ENCODE assay signal across 9 cellular contexts in genomic region chr1:53738205-53739108, GRCh38. TPM values are rescaled to one million over a fixed set of nuclear protein-coding genes. Genes with fewer than 3 reads are reported as not detected.
A peak's percentile ranks its signal among the peaks of the same experiment; 100 is the strongest.
DNase-seq lines count a peak whose midpoint lies in the region; ATAC-seq and TF ChIP-seq lines count a peak whose summit lies in the region.
"Had no signal": no experiment of that assay in that cellular context is flagged by ENCODE, and none has a peak within 500 bp of the region (broad histone marks: within the 10 kb centered on the region; RNA-seq: fewer than 3 reads in every experiment).

No MANE protein-coding gene starts in this region.

- H4K20me1 ChIP-seq in HCT116 (ENCODE audit: insufficient read depth): no peaks in the 10 kb centered on the region

- peaks cover 5 to 8% of the 10 kb centered on the region in 2 experiments; a peak in 1 of 4 replicates for H3K9me3 ChIP-seq in HCT116 (ENCODE audit: control insufficient read depth in 1 of 2, insufficient read depth in 1 of 2, low read depth in 1 of 2, low read length in 2 of 2)
- no peaks in the 10 kb centered on the region for H3K9me3 ChIP-seq in skeletal muscle satellite cell (replicated peaks; ENCODE audit: low read length)

- H2AFZ ChIP-seq in HCT116 (ENCODE audit: low read depth, low read length, poor library complexity, severe bottlenecking): no peak overlapping the region

- CTCF ChIA-PET in Calu3 (lab: Charles Lee) (no interaction called here), HCT116 (lab: Charles Lee) (no interaction called here)
- CTCF ChIA-PET in activated CD8-positive, alpha-beta T cell treated with anti-CD3 and anti-CD28 coated beads, Interleukin-2, amount 10 ng/mL, durations not matched to agents 7 days and 5 days (lab: Charles Lee): no interaction called here

- no peak for TF ChIP-seq RAD21 in HCT116 (IDR thresholded peaks at IDR 0.05; ENCODE audit: low read depth)

- H3K27me3 ChIP-seq in HCT116 (ENCODE audit: insufficient read depth, low read length) (no peaks in the 10 kb centered on the region), skeletal muscle satellite cell (ENCODE audit: control insufficient read depth, insufficient read depth, low read length) (no peaks in the 10 kb centered on the region)

- H3K4me2 ChIP-seq in HCT116 (ENCODE audit: low read length) (peak overlapping the region; percentile 89), skeletal muscle satellite cell (ENCODE audit: low read length) (peak overlapping the region; percentile 91)

- RAD21 ChIA-PET in HCT116 (lab: Charles Lee; ENCODE audit: low non-redundant PET in 1 of 2, low total read pairs in 2 of 2, uncharacterized antibody in 2 of 2, unreplicated experiment in 2 of 2): no interaction called here

- peaks cover 75% of the 10 kb centered on the region for H3K27me3 Mint-ChIP-seq in Calu3 (ENCODE audit: unreplicated experiment)
- H3K27me3 Mint-ChIP-seq in activated CD8-positive, alpha-beta T cell treated with anti-CD3 and anti-CD28 coated beads, Interleukin-2, amount 10 ng/mL, durations not matched to agents 7 days and 5 days (ENCODE audit: low read depth): peaks cover 72% of the 10 kb centered on the region

- no TSS peak for BruUV-seq in Calu3 (replicated peaks; lab: Mats Ljungman, UMichigan)
- BruUV-seq in HCT116 (replicated peaks; lab: Mats Ljungman, UMichigan): no TSS peak

- H3K9ac ChIP-seq in HCT116 (ENCODE audit: low read length) (no peak overlapping the region), skeletal muscle satellite cell (ENCODE audit: low read depth, low read length) (peak overlapping the region; percentile 83)

- DNase-seq in Calu3 (no peak), HCT116 (ENCODE audit: low read depth, low spot score) (no peak), left ventricle myocardium superior (no peak), H4 (ENCODE audit: low spot score) (no peak), AML-193 (lab: John Stamatoyannopoulos, UW) (no peak), GM19238 (ENCODE audit: insufficient read length, low spot score) (no peak)
- DNase-seq in activated CD8-positive, alpha-beta T cell treated with anti-CD3 and anti-CD28 coated beads, Interleukin-2, amount 10 ng/mL, durations not matched to agents 7 days and 5 days: no peak

- no peak overlapping the region for H3K27ac Mint-ChIP-seq in Calu3 (ENCODE audit: unreplicated experiment)
- no peak overlapping the region for H3K27ac Mint-ChIP-seq in activated CD8-positive, alpha-beta T cell treated with anti-CD3 and anti-CD28 coated beads, Interleukin-2, amount 10 ng/mL, durations not matched to agents 7 days and 5 days

- intact Hi-C loops in Calu3 (cut with micrococcal nuclease; ENCODE audit: unreplicated experiment) (no loop called here), HCT116 (cut with micrococcal nuclease) (no loop called here), left ventricle myocardium superior (cut with micrococcal nuclease) (no loop called here)

- H3K36me3 Mint-ChIP-seq in Calu3 (ENCODE audit: insufficient read depth, unreplicated experiment): peaks cover 4% of the 10 kb centered on the region
- H3K36me3 Mint-ChIP-seq in activated CD8-positive, alpha-beta T cell treated with anti-CD3 and anti-CD28 coated beads, Interleukin-2, amount 10 ng/mL, durations not matched to agents 7 days and 5 days (ENCODE audit: low read depth): peaks cover 3% of the 10 kb centered on the region

- H3K9me2 ChIP-seq in HCT116 (ENCODE audit: insufficient read depth): no peaks in the 10 kb centered on the region

- no peaks in the 10 kb centered on the region for H3K79me2 ChIP-seq in HCT116 (ENCODE audit: insufficient read depth, low read length)

- H3K4me3 ChIP-seq in HCT116 (replicated peaks in 1 of 2; ENCODE audit: low read depth in 1 of 2, low read length in 2 of 2): peak overlapping the region; percentile 29 to 61
- peak overlapping the region; percentile 84 for H3K4me3 ChIP-seq in skeletal muscle satellite cell (ENCODE audit: low read length)

- H3K36me3 ChIP-seq in HCT116 (ENCODE audit: control insufficient read depth in 1 of 2, insufficient read depth in 2 of 2, low read length in 2 of 2) (no peaks in the 10 kb centered on the region), skeletal muscle satellite cell (ENCODE audit: insufficient read depth, low read length) (peaks cover 10% of the 10 kb centered on the region)

- no peak overlapping the region; the same call in 1 of the 2 replicates for H3K27ac ChIP-seq in HCT116 (ENCODE audit: low read depth, low read length)

- peaks cover 0 to 12% of the 10 kb centered on the region in 2 experiments; a peak in 3 of 4 replicates for H3K4me1 ChIP-seq in HCT116 (ENCODE audit: control insufficient read depth in 1 of 2, insufficient read depth in 2 of 2, low read length in 2 of 2)
- peaks cover 66% of the 10 kb centered on the region for H3K4me1 ChIP-seq in skeletal muscle satellite cell (ENCODE audit: control insufficient read depth, insufficient read depth, low read length)

- no peak for TF ChIP-seq POLR2A in HCT116 (IDR thresholded peaks at IDR 0.05; ENCODE audit: borderline replicate concordance, extremely low read depth, insufficient read depth, insufficient read length)

- TF ChIP-seq CTCF in Calu3 (IDR thresholded peaks at IDR 0.05; ENCODE audit: unreplicated experiment) (no peak), HCT116 (IDR thresholded peaks at IDR 0.05 in 2 of 3, conservative IDR thresholded peaks at IDR 0.05 in 1 of 3; ENCODE audit: borderline replicate concordance in 1 of 3, insufficient read depth in 1 of 3, low read depth in 2 of 3, low read length in 2 of 3) (no peak)

- H3K4me3 Mint-ChIP-seq in Calu3 (ENCODE audit: low read depth, unreplicated experiment): peak overlapping the region; percentile 60
- H3K4me3 Mint-ChIP-seq in activated CD8-positive, alpha-beta T cell treated with anti-CD3 and anti-CD28 coated beads, Interleukin-2, amount 10 ng/mL, durations not matched to agents 7 days and 5 days: peak overlapping the region; percentile 32

- H3K9me3 Mint-ChIP-seq in Calu3 (ENCODE audit: low read depth, unreplicated experiment): peaks cover 11% of the 10 kb centered on the region
- peaks cover 6% of the 10 kb centered on the region for H3K9me3 Mint-ChIP-seq in activated CD8-positive, alpha-beta T cell treated with anti-CD3 and anti-CD28 coated beads, Interleukin-2, amount 10 ng/mL, durations not matched to agents 7 days and 5 days (ENCODE audit: insufficient read depth)

- ATAC-seq in HCT116 (no peak; the same call in 1 of the 2 replicates), left ventricle myocardium superior (peak; percentile 16)
- ATAC-seq in activated CD8-positive, alpha-beta T cell treated with anti-CD3 and anti-CD28 coated beads, Interleukin-2, amount 10 ng/mL, durations not matched to agents 7 days and 5 days: peak; percentile 27

- POLR2A ChIA-PET in HCT116 (lab: Charles Lee): no interaction called here
- POLR2A ChIA-PET in activated CD8-positive, alpha-beta T cell treated with anti-CD3 and anti-CD28 coated beads, Interleukin-2, amount 10 ng/mL, durations not matched to agents 7 days and 5 days (lab: Charles Lee): interaction anchor here (0.5 kb wide), 1 partner anchor 10 kb away, joined by 3 read pairs; no protein-coding TSS in a partner anchor

- H3K4me1 Mint-ChIP-seq in Calu3 (ENCODE audit: low read depth, unreplicated experiment): no peaks in the 10 kb centered on the region
- peaks cover 7% of the 10 kb centered on the region for H3K4me1 Mint-ChIP-seq in activated CD8-positive, alpha-beta T cell treated with anti-CD3 and anti-CD28 coated beads, Interleukin-2, amount 10 ng/mL, durations not matched to agents 7 days and 5 days (ENCODE audit: low read depth)

TF ChIP-seq in HCT116, 20 proteins besides CTCF, POLR2A, EP300 and RAD21:
- TF ChIP-seq EGR1 (IDR thresholded peaks at IDR 0.05; ENCODE audit: low read depth): 0 out of 2 replicates have a peak, but pooled peaks have one; percentile 4
- TF ChIP-seq FOSL1 (IDR thresholded peaks at IDR 0.05; ENCODE audit: low read depth): no peak
- TF ChIP-seq SP1 (IDR thresholded peaks at IDR 0.05; ENCODE audit: low read depth): no peak
- no peak for TF ChIP-seq CBX3 (IDR thresholded peaks at IDR 0.05; ENCODE audit: low read depth)
- TF ChIP-seq YY1 (IDR thresholded peaks at IDR 0.05; ENCODE audit: extremely low read depth, insufficient replicate concordance, low read depth, low read length): no peak

RNA-seq across cellular contexts. Expression of gene GLIS1, which starts 0.5 kb away (rescaled TPM):
- total RNA-seq in Calu3 (2022): not detected in 2 replicates
- 0.39 TPM for total RNA-seq in HCT116 (2021; ENCODE audit: unreplicated experiment)
- 0.19 and 0.42 TPM in 2 replicates for polyA plus RNA-seq in HCT116 (2012)
- total RNA-seq in activated CD8-positive, alpha-beta T cell treated with anti-CD3 and anti-CD28 coated beads, Interleukin-2, amount 10 ng/mL, durations not matched to agents 7 days and 5 days: not detected
- not detected for total RNA-seq in left ventricle myocardium superior
- 3.5 and 3.9 TPM in 2 replicates for total RNA-seq in skeletal muscle satellite cell (2012; rRNA removed)
- 0.86 and 1.0 TPM in 2 replicates for total RNA-seq in H4 (2014; rRNA removed; shearing (Covaris generic))
- total RNA-seq: pulmonary artery endothelial cell had no signal
